ENCODE assay signal across 1 cellular context in genomic region chr6:15515226-15515625, GRCh38.
A peak's percentile ranks its signal among the peaks of the same experiment; 100 is the strongest.
TF ChIP-seq lines count a peak whose summit lies in the region.

No MANE protein-coding gene starts in this region.

TF ChIP-seq in H1, 55 proteins besides CTCF, POLR2A, EP300 and RAD21:
- TF ChIP-seq MAFK (IDR thresholded peaks at IDR 0.05; ENCODE audit: low read depth, low read length) (no peak), SRF (IDR thresholded peaks at IDR 0.05; ENCODE audit: low read depth, low read length) (no peak), POLR2AphosphoS5 (IDR thresholded peaks at IDR 0.05; ENCODE audit: low read depth, low read length) (peak; percentile 46; the same call in 1 of the 2 replicates)
